18 cellular contexts compared by ENCODE assay signal in genomic region chr1:188237573-188238353, GRCh38.
A peak's percentile ranks its signal among the peaks of the same experiment; 100 is the strongest.
DNase-seq lines count a peak whose midpoint lies in the region; FAIRE-seq and TF ChIP-seq lines count a peak whose summit lies in the region.
"Had no signal": no experiment of that assay in that cellular context is flagged by ENCODE, and none has a peak within 500 bp of the region (broad histone marks: within the 10 kb centered on the region; RNA-seq: fewer than 3 reads in every experiment).

No MANE protein-coding gene starts in this region.

- FAIRE-seq in D721Med (lab: Jason Lieb, UNC), result peak; percentile 29
- FAIRE-seq: HepG2 had no signal

- no peak for TF ChIP-seq CTCF in D721Med (IDR thresholded peaks at IDR 0.05; ENCODE audit: insufficient read depth, missing control alignments)

- no peak for DNase-seq in D721Med (ENCODE audit: insufficient read length, low spot score)
- peak; percentile 51 for DNase-seq in M059J (ENCODE audit: low read depth)
- DNase-seq in astrocyte of the hippocampus (ENCODE audit: low read depth, low spot score), result peak; percentile 3
- DNase-seq in glomerular visceral epithelial cell (ENCODE audit: extremely low spot score), result peak; percentile 10
- no peak for DNase-seq in stimulated activated naive CD4-positive, alpha-beta T cell (lab: John Stamatoyannopoulos, UW)
- no peak for DNase-seq in NCI-H446 (lab: John Stamatoyannopoulos, UW)
- no peak for DNase-seq in NCI-H146 (lab: John Stamatoyannopoulos, UW)
- no peak for DNase-seq in NCI-H510A treated with DMSO at 0.1 percent for 48 hours (lab: John Stamatoyannopoulos, UW)
- DNase-seq: activated CD4-positive, alpha-beta T cell treated with anti-CD3 and anti-CD28 coated beads, Interleukin-2, amount 10 ng/mL, durations not matched to agents 7 days and 5 days; activated T-cell treated with anti-CD3 and anti-CD28 coated beads, Interleukin-2, amount 50 U/mL, for 4 hours; adrenal gland; immature natural killer cell; NCI-H1436 treated with DMSO at 0.1 percent for 48 hours; NCI-H526 treated with DMSO at 0.1 percent for 48 hours; occipital lobe; RPMI8226; T-helper 9 cell had no signal

Comparison
In these comparisons a context has a peak if more than half of its experiments do, and no peak if none do; other contexts are left out.
1. DNase-seq: peak in M059J (single experiment), astrocyte of the hippocampus (single experiment) and glomerular visceral epithelial cell (single experiment); none in D721Med (single experiment), stimulated activated naive CD4-positive, alpha-beta T cell (0 of 6), NCI-H446 (0 of 2), NCI-H146 (single experiment) and NCI-H510A treated with DMSO at 0.1 percent for 48 hours (single experiment).